ENCODE assay signal across 8 cellular contexts in the genomic region with DNA sequence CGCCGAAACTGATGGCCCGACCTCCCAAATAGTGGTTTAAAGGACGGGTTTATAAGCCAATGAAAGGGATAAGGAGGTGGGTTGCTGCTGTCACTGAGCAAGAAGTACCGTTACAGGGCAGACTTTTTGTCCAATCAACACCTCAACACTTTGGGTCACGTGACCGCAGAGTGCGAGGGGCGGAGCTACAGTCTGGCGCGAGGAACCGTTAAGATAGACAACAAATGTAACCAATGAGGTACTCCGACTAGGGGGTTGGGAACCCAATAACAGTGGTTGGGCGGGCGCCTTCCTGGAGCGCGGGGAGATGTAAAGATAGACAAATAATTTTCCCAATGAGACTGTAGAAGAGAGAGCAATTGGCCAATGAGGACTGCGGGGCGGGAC. TPM values are rescaled to one million over a fixed set of nuclear protein-coding genes. Genes with fewer than 3 reads are reported as not detected.
A peak's percentile ranks its signal among the peaks of the same experiment; 100 is the strongest.
DNase-seq lines count a peak whose midpoint lies in the region; ATAC-seq, FAIRE-seq and TF ChIP-seq lines count a peak whose summit lies in the region.

A gene with protein sequence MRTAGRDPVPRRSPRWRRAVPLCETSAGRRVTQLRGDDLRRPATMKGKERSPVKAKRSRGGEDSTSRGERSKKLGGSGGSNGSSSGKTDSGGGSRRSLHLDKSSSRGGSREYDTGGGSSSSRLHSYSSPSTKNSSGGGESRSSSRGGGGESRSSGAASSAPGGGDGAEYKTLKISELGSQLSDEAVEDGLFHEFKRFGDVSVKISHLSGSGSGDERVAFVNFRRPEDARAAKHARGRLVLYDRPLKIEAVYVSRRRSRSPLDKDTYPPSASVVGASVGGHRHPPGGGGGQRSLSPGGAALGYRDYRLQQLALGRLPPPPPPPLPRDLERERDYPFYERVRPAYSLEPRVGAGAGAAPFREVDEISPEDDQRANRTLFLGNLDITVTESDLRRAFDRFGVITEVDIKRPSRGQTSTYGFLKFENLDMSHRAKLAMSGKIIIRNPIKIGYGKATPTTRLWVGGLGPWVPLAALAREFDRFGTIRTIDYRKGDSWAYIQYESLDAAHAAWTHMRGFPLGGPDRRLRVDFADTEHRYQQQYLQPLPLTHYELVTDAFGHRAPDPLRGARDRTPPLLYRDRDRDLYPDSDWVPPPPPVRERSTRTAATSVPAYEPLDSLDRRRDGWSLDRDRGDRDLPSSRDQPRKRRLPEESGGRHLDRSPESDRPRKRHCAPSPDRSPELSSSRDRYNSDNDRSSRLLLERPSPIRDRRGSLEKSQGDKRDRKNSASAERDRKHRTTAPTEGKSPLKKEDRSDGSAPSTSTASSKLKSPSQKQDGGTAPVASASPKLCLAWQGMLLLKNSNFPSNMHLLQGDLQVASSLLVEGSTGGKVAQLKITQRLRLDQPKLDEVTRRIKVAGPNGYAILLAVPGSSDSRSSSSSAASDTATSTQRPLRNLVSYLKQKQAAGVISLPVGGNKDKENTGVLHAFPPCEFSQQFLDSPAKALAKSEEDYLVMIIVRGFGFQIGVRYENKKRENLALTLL (plus strand): TSS at position 338 of the 387 bp plus-strand sequence. CDS start 29 bp downstream, at position 367.

- peak; percentile 99 for FAIRE-seq in GM19239 (lab: Jason Lieb, UNC)

- H3K27me3 ChIP-seq in kidney epithelial cell (ENCODE audit: control insufficient read depth, insufficient read depth, low read length), result no peaks in the 10 kb centered on the region

- DNase-seq in AG10803 (ENCODE audit: low read depth), result peak; percentile 100
- DNase-seq in GM19239 (ENCODE audit: insufficient read length, low spot score), result peak; percentile 65
- peak; percentile 99 for DNase-seq in NCI-H460 (ENCODE audit: extremely low read depth, low read depth)
- peak; percentile 96 for DNase-seq in activated CD4-positive, alpha-beta T cell treated with anti-CD3 and anti-CD28 coated beads for 1 hour
- peak; percentile 100 for DNase-seq in choroid plexus epithelial cell (ENCODE audit: low read depth)
- DNase-seq in kidney epithelial cell (ENCODE audit: low read depth), result peak; percentile 99
- DNase-seq in stimulated activated CD4-positive, alpha-beta T cell treated with anti-CD3 and anti-CD28 coated beads, Interleukin-15, amount 100 ng/mL, for 24 hours, result peak; percentile 96

- peak; percentile 71 for ATAC-seq in HG03439 (IDR thresholded peaks at IDR 0.05; ENCODE audit: unreplicated experiment)

- H3K36me3 ChIP-seq in kidney epithelial cell (ENCODE audit: control insufficient read depth, insufficient read depth, low read length), result no peaks in the 10 kb centered on the region

- TF ChIP-seq CTCF in AG10803 (conservative IDR thresholded peaks at IDR 0.05; ENCODE audit: low read length) (no peak), choroid plexus epithelial cell (conservative IDR thresholded peaks at IDR 0.05; ENCODE audit: low read depth, low read length) (no peak), kidney epithelial cell (IDR thresholded peaks at IDR 0.05; ENCODE audit: insufficient read depth, low read length, poor library complexity, severe bottlenecking) (no peak)

- peak within 1 kb of the TSS; percentile 98 for H3K4me3 ChIP-seq in AG10803 (ENCODE audit: low read length)
- peak within 1 kb of the TSS; percentile 100 for H3K4me3 ChIP-seq in choroid plexus epithelial cell (ENCODE audit: low read depth, low read length)
- peak within 1 kb of the TSS; percentile 83 for H3K4me3 ChIP-seq in kidney epithelial cell (ENCODE audit: low read depth, low read length)

RNA-seq across cellular contexts. Expression of the gene that starts here (rescaled TPM):
- 32.3 and 37.1 TPM in 2 replicates for total RNA-seq in NCI-H460 (2014; rRNA removed; shearing (Covaris generic))
- 12.7 and 22.3 TPM in 2 replicates for polyA plus RNA-seq in NCI-H460 (2014; cell fraction: nucleus; rRNA removed)
- 23.1 and 28.2 TPM in 2 replicates for total RNA-seq in kidney epithelial cell

Comparison
In these comparisons a context has a peak if more than half of its experiments do, and no peak if none do; other contexts are left out.
1. Peak in every context shown above with its lines: DNase-seq, ATAC-seq and H3K4me3 ChIP-seq.